Comparison of ENCODE assay signal across 9 cellular contexts in the genomic region with DNA sequence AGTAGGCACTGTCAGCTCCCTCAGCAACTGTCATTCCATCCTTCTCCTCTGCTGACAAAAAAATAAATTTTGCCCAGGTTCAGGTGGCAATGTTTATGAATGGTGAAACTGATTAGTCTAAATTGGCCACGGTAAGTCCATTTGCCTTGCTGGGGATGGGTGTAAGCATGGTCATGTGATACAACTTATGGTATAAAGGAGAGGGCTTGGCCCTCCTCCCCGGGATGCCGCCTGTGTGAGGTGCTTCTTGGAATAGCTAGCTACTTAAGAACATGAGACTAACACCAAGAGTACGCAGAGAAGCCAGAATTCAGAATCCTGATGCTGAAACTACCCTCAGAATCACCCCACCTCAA.
DNase-seq lines count a peak whose midpoint lies in the region; ATAC-seq and TF ChIP-seq lines count a peak whose summit lies in the region.
"Had no signal": no experiment of that assay in that cellular context is flagged by ENCODE, and none has a peak within 500 bp of the region (broad histone marks: within the 10 kb centered on the region; RNA-seq: fewer than 3 reads in every experiment).

No MANE protein-coding gene starts in this region.

- TF ChIP-seq CTCF in PC-9 (conservative IDR thresholded peaks at IDR 0.05) (no peak), upper lobe of left lung (IDR thresholded peaks at IDR 0.05) (no peak), H9 (conservative IDR thresholded peaks at IDR 0.05) (no peak)

- BruUV-seq in PC-9 (replicated peaks; lab: Mats Ljungman, UMichigan), result no TSS peak

- H3K23ac ChIP-seq in H9 (ENCODE audit: insufficient read length, low read depth, low read length), result no peak overlapping the region

- no peak overlapping the region for H4K8ac ChIP-seq in H9 (replicated peaks; ENCODE audit: insufficient read length, low read depth, low read length)

- H4K20me1 ChIP-seq in PC-9 (ENCODE audit: insufficient read depth) (no peaks in the 10 kb centered on the region), H9 (ENCODE audit: control insufficient read depth, insufficient read depth, insufficient read length) (no peaks in the 10 kb centered on the region)

- no peaks in the 10 kb centered on the region for H3K4me1 Mint-ChIP-seq in activated naive CD8-positive, alpha-beta T cell treated with anti-CD3 and anti-CD28 coated beads, Interleukin-2, amount 50 U/mL, for 24 hours
- peaks cover 6 to 8% of the 10 kb centered on the region in 2 experiments; a peak in 3 of 4 replicates for H3K4me1 Mint-ChIP-seq in H9
- H3K4me1 Mint-ChIP-seq in activated CD4-positive, alpha-beta T cell treated with anti-CD3 and anti-CD28 coated beads, Interleukin-2, amount 10 ng/mL, durations not matched to agents 7 days and 5 days, result peaks cover 6% of the 10 kb centered on the region

- intact Hi-C loops in PC-9 (cut with micrococcal nuclease; ENCODE audit: unreplicated experiment) (loop anchor here (1.0 kb wide), 3 partner anchors 34 to 149 kb away; no protein-coding TSS in a partner anchor), right cardiac atrium (cut with DNase I) (loop anchor here in 2 of 4 donors (1.0 to 2.0 kb wide), 2 partner anchors 148 kb away; a partner anchor contains a TSS)

- TF ChIP-seq POLR2A in upper lobe of left lung (IDR thresholded peaks at IDR 0.05), result no peak

- no peak overlapping the region for H2AK5ac ChIP-seq in H9 (ENCODE audit: insufficient read length, low read length)

- H3K4ac ChIP-seq in H9 (ENCODE audit: low read depth, low read length), result no peak overlapping the region

- H2BK20ac ChIP-seq in H9 (ENCODE audit: low read depth, low read length, poor library complexity, severe bottlenecking), result no peak overlapping the region

- no peaks in the 10 kb centered on the region for H3K27me3 Mint-ChIP-seq in activated naive CD8-positive, alpha-beta T cell treated with anti-CD3 and anti-CD28 coated beads, Interleukin-2, amount 50 U/mL, for 24 hours
- no peaks in the 10 kb centered on the region for H3K27me3 Mint-ChIP-seq in H9 (ENCODE audit: low read depth)
- no peaks in the 10 kb centered on the region for H3K27me3 Mint-ChIP-seq in activated CD4-positive, alpha-beta T cell treated with anti-CD3 and anti-CD28 coated beads, Interleukin-2, amount 10 ng/mL, durations not matched to agents 7 days and 5 days
- H3K27me3 Mint-ChIP-seq: stimulated activated naive CD8-positive, alpha-beta T cell treated with anti-CD3 and anti-CD28 coated beads, Interleukin-15, Interleukin-2, amounts not matched to agents 100 ng/mL and 50 ng/mL, for 24 hours had no signal

- no peak for DNase-seq in PC-9
- DNase-seq in right cardiac atrium, result no peak
- DNase-seq in upper lobe of left lung, result no peak
- DNase-seq in activated naive CD8-positive, alpha-beta T cell treated with anti-CD3 and anti-CD28 coated beads, Interleukin-2, amount 50 U/mL, for 24 hours, result no peak
- DNase-seq in H9, result no peak
- no peak for DNase-seq in activated CD4-positive, alpha-beta T cell treated with anti-CD3 and anti-CD28 coated beads, Interleukin-2, amount 10 ng/mL, durations not matched to agents 7 days and 5 days

- peaks cover 14% of the 10 kb centered on the region for H3F3A ChIP-seq in PC-9 (ENCODE audit: insufficient read depth, low read depth)

- H3K36me3 Mint-ChIP-seq in activated naive CD8-positive, alpha-beta T cell treated with anti-CD3 and anti-CD28 coated beads, Interleukin-2, amount 50 U/mL, for 24 hours (ENCODE audit: low read depth), result no peaks in the 10 kb centered on the region
- no peaks in the 10 kb centered on the region for H3K36me3 Mint-ChIP-seq in H9 (ENCODE audit: insufficient read depth in 1 of 3, low read depth in 3 of 3)
- peaks cover 11% of the 10 kb centered on the region for H3K36me3 Mint-ChIP-seq in activated CD4-positive, alpha-beta T cell treated with anti-CD3 and anti-CD28 coated beads, Interleukin-2, amount 10 ng/mL, durations not matched to agents 7 days and 5 days (ENCODE audit: low read depth)
- H3K36me3 Mint-ChIP-seq: activated naive CD4-positive, alpha-beta T cell treated with anti-CD3 and anti-CD28 coated beads, Interleukin-2, amount 50 U/mL, for 72 hours had no signal

- no peak overlapping the region for H2BK12ac ChIP-seq in H9 (ENCODE audit: insufficient read length, low read depth, low read length)

- no peak overlapping the region for H2BK120ac ChIP-seq in H9 (ENCODE audit: low read depth, low read length, poor library complexity, severe bottlenecking)

- no peak overlapping the region for H3T11ph ChIP-seq in H9 (ENCODE audit: low read length)

- H3K9ac ChIP-seq in H9 (ENCODE audit: extremely low read depth, insufficient read length, low read length), result no peak overlapping the region

- no peaks in the 10 kb centered on the region for H3K23me2 ChIP-seq in H9 (ENCODE audit: insufficient read length, low read depth, low read length, poor library complexity, severe bottlenecking)

- H4K91ac ChIP-seq in H9 (ENCODE audit: insufficient read length, low read depth, low read length), result no peak overlapping the region

- H2AFZ ChIP-seq in PC-9, result no peak overlapping the region
- H2AFZ ChIP-seq in H9 (ENCODE audit: low read length), result no peak overlapping the region

- H3K18ac ChIP-seq in H9 (ENCODE audit: insufficient read length, low read depth, low read length), result no peak overlapping the region

- H3K4me3 Mint-ChIP-seq in activated naive CD8-positive, alpha-beta T cell treated with anti-CD3 and anti-CD28 coated beads, Interleukin-2, amount 50 U/mL, for 24 hours, result no peak overlapping the region
- H3K4me3 Mint-ChIP-seq in H9, result no peak overlapping the region
- no peak overlapping the region for H3K4me3 Mint-ChIP-seq in activated CD4-positive, alpha-beta T cell treated with anti-CD3 and anti-CD28 coated beads, Interleukin-2, amount 10 ng/mL, durations not matched to agents 7 days and 5 days
- H3K4me3 Mint-ChIP-seq: stimulated activated naive CD8-positive, alpha-beta T cell treated with anti-CD3 and anti-CD28 coated beads, Interleukin-15, Interleukin-2, amounts not matched to agents 100 ng/mL and 50 ng/mL, for 24 hours had no signal

- H3K4me1 ChIP-seq in PC-9 (replicated peaks; ENCODE audit: insufficient read depth), result peaks cover 9% of the 10 kb centered on the region
- H3K4me1 ChIP-seq in right cardiac atrium (ENCODE audit: control insufficient read depth, insufficient read depth, low read length), result peaks cover 8% of the 10 kb centered on the region
- H3K4me1 ChIP-seq in upper lobe of left lung, result peaks cover 14 to 33% (median 27%) of the 10 kb centered on the region in 4 donors
- H3K4me1 ChIP-seq in H9 (ENCODE audit: insufficient read depth, low read length), result peaks cover 10% of the 10 kb centered on the region; the same call in 1 of the 2 replicates

- no peak overlapping the region for H3K56ac ChIP-seq in H9 (ENCODE audit: insufficient read length, low read depth, low read length)

- H3K4me3 ChIP-seq in PC-9 (no peak overlapping the region), right cardiac atrium (ENCODE audit: low read length) (no peak overlapping the region), upper lobe of left lung (no peak overlapping the region)

- no peaks in the 10 kb centered on the region for H3K79me1 ChIP-seq in H9 (ENCODE audit: insufficient read depth, low read depth, low read length, poor library complexity, severe bottlenecking)

- H3K9me2 ChIP-seq in PC-9 (ENCODE audit: insufficient read depth), result no peaks in the 10 kb centered on the region

- TF ChIP-seq EP300 in upper lobe of left lung (IDR thresholded peaks at IDR 0.05), result no peak

- H3K79me2 ChIP-seq in PC-9 (ENCODE audit: low read depth) (no peaks in the 10 kb centered on the region), H9 (ENCODE audit: insufficient read depth, low read length) (no peaks in the 10 kb centered on the region)

- H3K9me3 ChIP-seq in PC-9 (ENCODE audit: insufficient read depth, low read depth) (no peaks in the 10 kb centered on the region), right cardiac atrium (ENCODE audit: control insufficient read depth, low read length) (no peaks in the 10 kb centered on the region), upper lobe of left lung (no peaks in the 10 kb centered on the region), H9 (ENCODE audit: control insufficient read depth, low read depth, low read length) (no peaks in the 10 kb centered on the region)

- H3K36me3 ChIP-seq in PC-9 (ENCODE audit: low read depth), result 0 out of 2 replicates have a peak, but pooled peaks cover 6% of the 10 kb centered on the region
- H3K36me3 ChIP-seq in upper lobe of left lung, result peaks cover 0 to 8% (median 0%) of the 10 kb centered on the region in 4 donors

- peak overlapping the region; percentile 39; the same call in 1 of the 2 replicates for H3K4me2 ChIP-seq in PC-9
- no peak overlapping the region for H3K4me2 ChIP-seq in H9 (ENCODE audit: insufficient read depth, insufficient read length, low read length)

- no peaks in the 10 kb centered on the region for H3K9me3 Mint-ChIP-seq in activated naive CD8-positive, alpha-beta T cell treated with anti-CD3 and anti-CD28 coated beads, Interleukin-2, amount 50 U/mL, for 24 hours
- H3K9me3 Mint-ChIP-seq in H9, result no peaks in the 10 kb centered on the region
- no peaks in the 10 kb centered on the region for H3K9me3 Mint-ChIP-seq in activated CD4-positive, alpha-beta T cell treated with anti-CD3 and anti-CD28 coated beads, Interleukin-2, amount 10 ng/mL, durations not matched to agents 7 days and 5 days
- H3K9me3 Mint-ChIP-seq: activated naive CD4-positive, alpha-beta T cell treated with anti-CD3 and anti-CD28 coated beads, Interleukin-2, amount 50 U/mL, for 72 hours; stimulated activated naive CD8-positive, alpha-beta T cell treated with anti-CD3 and anti-CD28 coated beads, Interleukin-15, Interleukin-2, amounts not matched to agents 100 ng/mL and 50 ng/mL, for 24 hours had no signal

- no peak overlapping the region for H2BK5ac ChIP-seq in H9 (ENCODE audit: insufficient read length, low read length)

- WGBS in right cardiac atrium, result 92% methylated on average over 4 of the region's 4 CpGs
- WGBS in upper lobe of left lung, 2 donors, result 66 to 72% methylated on average over 4 of the region's 4 CpGs
- WGBS in H9 (ENCODE audit: extremely low coverage, insufficient read length, low lambda C conversion rate), result no CpG with 5 or more reads among the region's 4 CpGs

- H4K5ac ChIP-seq in H9 (ENCODE audit: insufficient read length, low read depth, low read length), result no peak overlapping the region

- POLR2A ChIA-PET in PC-9 (lab: Charles Lee; ENCODE audit: unreplicated experiment), result interaction anchor here (0.5 to 1.4 kb wide), 2 partner anchors 145 to 148 kb away, joined by 8 to 9 read pairs; a partner anchor contains a TSS
- POLR2A ChIA-PET in activated CD4-positive, alpha-beta T cell treated with anti-CD3 and anti-CD28 coated beads, Interleukin-2, amount 10 ng/mL, durations not matched to agents 7 days and 5 days (lab: Charles Lee), result interaction anchor here (2.3 kb wide), 1 partner anchor 148 kb away, joined by 24 read pairs; a partner anchor contains a TSS

- H3K14ac ChIP-seq in H9 (ENCODE audit: insufficient read depth, low read length), result no peak overlapping the region

- ATAC-seq in GM21786 (IDR thresholded peaks at IDR 0.05; ENCODE audit: unreplicated experiment) (peak; percentile 5), right cardiac atrium (no peak), upper lobe of left lung (ENCODE audit: low FRiP score in 2 of 2) (peak in 1 of 2 donors; percentile 4)
- no peak for ATAC-seq in activated naive CD8-positive, alpha-beta T cell treated with anti-CD3 and anti-CD28 coated beads, Interleukin-2, amount 50 U/mL, for 24 hours

- H3K27ac ChIP-seq in PC-9, result no peak overlapping the region
- peak overlapping the region; percentile 71 for H3K27ac ChIP-seq in right cardiac atrium (ENCODE audit: low read length)
- peak overlapping the region in 3 of 4 donors; percentile 36 to 65 (median 51) for H3K27ac ChIP-seq in upper lobe of left lung
- H3K27ac ChIP-seq in H9 (ENCODE audit: insufficient read length, low read depth, low read length), result no peak overlapping the region

- CTCF ChIA-PET in PC-9 (lab: Charles Lee), result interaction anchor here (0.6 to 3.1 kb wide), 7 partner anchors 34 to 275 kb away, joined by 3 to 102 read pairs (median 6); a partner anchor contains a TSS
- CTCF ChIA-PET in activated CD4-positive, alpha-beta T cell treated with anti-CD3 and anti-CD28 coated beads, Interleukin-2, amount 10 ng/mL, durations not matched to agents 7 days and 5 days (lab: Charles Lee), result interaction anchor here (0.9 to 9.1 kb wide), 22 partner anchors 10 to 277 kb away, joined by 3 to 218 read pairs (median 4); a partner anchor contains a TSS

- no peak overlapping the region for H2BK15ac ChIP-seq in H9 (ENCODE audit: low read depth, low read length)

- H3K27me3 ChIP-seq in PC-9 (ENCODE audit: insufficient read depth, low read depth), result no peaks in the 10 kb centered on the region
- H3K27me3 ChIP-seq in right cardiac atrium (ENCODE audit: control insufficient read depth, insufficient read depth), result no peaks in the 10 kb centered on the region
- no peaks in the 10 kb centered on the region for H3K27me3 ChIP-seq in upper lobe of left lung
- no peaks in the 10 kb centered on the region for H3K27me3 ChIP-seq in H9 (ENCODE audit: insufficient read depth, low read length)

- no peak overlapping the region for H3K27ac Mint-ChIP-seq in activated naive CD8-positive, alpha-beta T cell treated with anti-CD3 and anti-CD28 coated beads, Interleukin-2, amount 50 U/mL, for 24 hours
- no peak overlapping the region for H3K27ac Mint-ChIP-seq in H9
- H3K27ac Mint-ChIP-seq in activated CD4-positive, alpha-beta T cell treated with anti-CD3 and anti-CD28 coated beads, Interleukin-2, amount 10 ng/mL, durations not matched to agents 7 days and 5 days, result no peak overlapping the region
- H3K27ac Mint-ChIP-seq: activated naive CD4-positive, alpha-beta T cell treated with anti-CD3 and anti-CD28 coated beads, Interleukin-2, amount 50 U/mL, for 72 hours; stimulated activated naive CD8-positive, alpha-beta T cell treated with anti-CD3 and anti-CD28 coated beads, Interleukin-15, Interleukin-2, amounts not matched to agents 100 ng/mL and 50 ng/mL, for 24 hours had no signal

Comparison
In these comparisons a context has a peak if more than half of its experiments do, and no peak if none do; other contexts are left out.
1. H3K27ac ChIP-seq: peak in right cardiac atrium (single experiment) and upper lobe of left lung (3 of 4); none in PC-9 (single experiment) and H9 (single experiment).